In the genomic region with DNA sequence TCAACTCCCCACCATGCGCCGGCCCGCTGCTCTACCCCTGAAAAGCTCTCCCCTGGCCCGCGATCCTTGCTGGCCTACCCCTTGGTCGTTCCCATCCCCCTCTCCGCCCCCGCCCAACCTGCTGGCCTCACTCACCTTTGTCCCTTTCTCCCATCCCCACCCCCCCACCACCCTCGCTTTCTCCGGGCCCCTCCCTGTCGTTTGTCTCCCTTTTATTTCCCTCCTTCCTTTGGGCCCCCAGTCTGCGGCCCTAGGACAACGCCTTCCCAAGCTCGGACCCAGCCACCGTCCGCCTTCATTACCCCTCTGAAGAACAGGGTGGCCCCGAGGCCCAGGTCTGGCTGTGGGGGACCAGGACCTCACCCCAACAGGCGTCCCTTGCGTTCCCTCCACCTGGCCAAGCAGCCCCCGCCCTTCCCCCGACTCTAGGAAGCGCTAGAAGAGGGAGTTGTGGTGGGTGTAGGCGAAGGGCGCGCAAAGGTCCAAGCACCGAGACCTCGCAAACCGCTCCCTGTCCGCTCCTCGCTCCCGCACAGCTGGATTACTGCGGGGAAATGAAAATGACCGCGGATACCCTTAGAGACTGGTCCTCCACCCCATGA, we compare ENCODE assay signal across 6 cellular contexts. TPM values are rescaled to one million over a fixed set of nuclear protein-coding genes. Genes with fewer than 3 reads are reported as not detected.
DNase-seq lines count a peak whose midpoint lies in the region; ATAC-seq and TF ChIP-seq lines count a peak whose summit lies in the region.

No MANE protein-coding gene starts in this region.

- H3K27ac ChIP-seq in thyroid gland: peak overlapping the region; percentile 48 to 83 (median 69)

- H3K9me3 Mint-ChIP-seq in activated T-cell treated with anti-CD3 and anti-CD28 coated beads, Interleukin-2, amount 50 U/mL, for 72 hours: no peaks in the 10 kb centered on the region

- ATAC-seq in activated T-cell treated with anti-CD3 and anti-CD28 coated beads, Interleukin-2, amount 50 U/mL, for 72 hours (replicated peaks in 1 of 2): no peak
- no peak for ATAC-seq in GM19452 (IDR thresholded peaks at IDR 0.05; ENCODE audit: unreplicated experiment)

- DNase-seq in activated T-cell treated with anti-CD3 and anti-CD28 coated beads, Interleukin-2, amount 50 U/mL, for 72 hours: no peak
- DNase-seq in activated T-cell treated with anti-CD3 and anti-CD28 coated beads, Interleukin-2, amount 50 U/mL, for 1 hour: no peak
- DNase-seq in thyroid gland (no peak), Ammon's horn (ENCODE audit: low spot score) (no peak)

- WGBS in thyroid gland, 2 donors: 65 to 69% methylated on average over 27 to 32 of the region's 34 CpGs

- peaks cover 40% of the 10 kb centered on the region for H3K4me1 Mint-ChIP-seq in activated T-cell treated with anti-CD3 and anti-CD28 coated beads, Interleukin-2, amount 50 U/mL, for 72 hours (ENCODE audit: low read depth)

- peak overlapping the region; percentile 22 to 77 for H3K4me3 Mint-ChIP-seq in activated T-cell treated with anti-CD3 and anti-CD28 coated beads, Interleukin-2, amount 50 U/mL, for 72 hours

- no peak overlapping the region for H3K27ac Mint-ChIP-seq in activated T-cell treated with anti-CD3 and anti-CD28 coated beads, Interleukin-2, amount 50 U/mL, for 72 hours

- H3K4me1 ChIP-seq in iPS-15b (ENCODE audit: control insufficient read depth, insufficient read depth, low read length): peaks cover 20% of the 10 kb centered on the region
- H3K4me1 ChIP-seq in thyroid gland: peaks cover 31 to 48% of the 10 kb centered on the region in 2 donors

- no peaks in the 10 kb centered on the region for H3K36me3 ChIP-seq in iPS-15b (ENCODE audit: control insufficient read depth, insufficient read depth, low read length)
- no peaks in the 10 kb centered on the region for H3K36me3 ChIP-seq in thyroid gland

- no peaks in the 10 kb centered on the region for H3K36me3 Mint-ChIP-seq in activated T-cell treated with anti-CD3 and anti-CD28 coated beads, Interleukin-2, amount 50 U/mL, for 72 hours (ENCODE audit: insufficient read depth in 2 of 2)

- no peaks in the 10 kb centered on the region for H3K27me3 Mint-ChIP-seq in activated T-cell treated with anti-CD3 and anti-CD28 coated beads, Interleukin-2, amount 50 U/mL, for 72 hours (ENCODE audit: low read depth)

- H3K4me3 ChIP-seq in iPS-15b (ENCODE audit: low read depth, low read length) (peak overlapping the region; percentile 88), thyroid gland (replicated peaks in 1 of 3) (peak overlapping the region in 1 of 3 donors; percentile 21)

- H3K9me3 ChIP-seq in iPS-15b (ENCODE audit: control insufficient read depth, insufficient read depth, low read length): no peaks in the 10 kb centered on the region
- H3K9me3 ChIP-seq in thyroid gland: no peaks in the 10 kb centered on the region

- no peak for TF ChIP-seq CTCF in thyroid gland (IDR thresholded peaks at IDR 0.05)

- peak overlapping the region; percentile 93 for H3K9ac ChIP-seq in iPS-15b (ENCODE audit: low read depth, low read length)

- peaks cover 2% of the 10 kb centered on the region for H3K27me3 ChIP-seq in iPS-15b (ENCODE audit: control insufficient read depth, insufficient read depth, low read length)
- H3K27me3 ChIP-seq in thyroid gland: no peaks in the 10 kb centered on the region

- TF ChIP-seq POLR2A in thyroid gland (IDR thresholded peaks at IDR 0.05): no peak

- intact Hi-C loops in thyroid gland (cut with DNase I): loop anchor here (2.0 to 10.0 kb wide), 2 partner anchors 31 to 47 kb away; no protein-coding TSS in a partner anchor

RNA-seq across cellular contexts. Expression of a gene that starts 6.9 kb away (rescaled TPM):
- total RNA-seq in activated T-cell treated with anti-CD3 and anti-CD28 coated beads, Interleukin-2, amount 50 U/mL, for 72 hours: 1 to 10 TPM in 1 of 2 donors, under 1 TPM in 1; 0.21 to 1.5 TPM
- 10 to 100 TPM in 3 of 4 donors, 1 to 10 TPM in 1; 8.4 to 15.1 (median 13.7) TPM for total RNA-seq in thyroid gland

RNA-seq across cellular contexts. Expression of a gene that starts 7.6 kb away (rescaled TPM):
- total RNA-seq in activated T-cell treated with anti-CD3 and anti-CD28 coated beads, Interleukin-2, amount 50 U/mL, for 72 hours: 10 to 100 TPM; 76.9 to 80.4 TPM
- 100 to 1,000 TPM in 2 of 4 donors, 10 to 100 TPM in 2; 43.7 to 166 (median 76.3) TPM for total RNA-seq in thyroid gland

RNA-seq across cellular contexts. Expression of a gene that starts 14.3 kb away (rescaled TPM):
- 1 to 10 TPM; 1.4 to 6.8 TPM for total RNA-seq in activated T-cell treated with anti-CD3 and anti-CD28 coated beads, Interleukin-2, amount 50 U/mL, for 72 hours
- total RNA-seq in thyroid gland: 100 to 1,000 TPM in 1 of 4 donors, 10 to 100 TPM in 3; 59.7 to 119 (median 88.5) TPM

RNA-seq across cellular contexts. Expression of a gene that starts 49.4 kb away (rescaled TPM):
- 10 to 100 TPM; 66.5 to 78.4 TPM for total RNA-seq in activated T-cell treated with anti-CD3 and anti-CD28 coated beads, Interleukin-2, amount 50 U/mL, for 72 hours
- 100 to 1,000 TPM; 107 to 143 (median 121) TPM for total RNA-seq in thyroid gland

RNA-seq across cellular contexts. Expression of a gene that starts 55.6 kb away (rescaled TPM):
- 100 to 1,000 TPM; 135 to 136 TPM for total RNA-seq in activated T-cell treated with anti-CD3 and anti-CD28 coated beads, Interleukin-2, amount 50 U/mL, for 72 hours
- 100 to 1,000 TPM; 104 to 131 (median 117) TPM for total RNA-seq in thyroid gland

Comparison
In these comparisons a context has a peak if more than half of its experiments do, and no peak if none do; other contexts are left out.
1. RNA of a gene that starts 14.3 kb away (total RNA-seq): 59.7 to 119 TPM in thyroid gland; 1.4 to 6.8 TPM in activated T-cell treated with anti-CD3 and anti-CD28 coated beads, Interleukin-2, amount 50 U/mL, for 72 hours; every median in the first group is over 4 times any median in the second.